In genomic region chr11:102309621-102310541, GRCh38 we compare ENCODE assay signal across 1 cellular context.
A peak's percentile ranks its signal among the peaks of the same experiment; 100 is the strongest.
TF ChIP-seq lines count a peak whose summit lies in the region.

No MANE protein-coding gene starts in this region.

TF ChIP-seq in K562, 482 proteins besides CTCF, POLR2A, EP300 and RAD21:
- TF ChIP-seq IRF9 (tag; IDR thresholded peaks at IDR 0.05) (peak; percentile 58; the same call in 1 of the 2 replicates), CEBPB (tag; IDR thresholded peaks at IDR 0.05) (peak; percentile 96), CTCFL (IDR thresholded peaks at IDR 0.05; ENCODE audit: borderline replicate concordance, insufficient read depth, low read depth, low read length, poor library complexity, severe bottlenecking) (peak; percentile 62), CEBPG (CRISPR knock-in tag; IDR thresholded peaks at IDR 0.05) (peak; percentile 80), CEBPG (tag; conservative IDR thresholded peaks at IDR 0.05 in 1 of 2, IDR thresholded peaks at IDR 0.05 in 1 of 2) (peak; percentile 56 to 97), ZNF217 (CRISPR knock-in tag; IDR thresholded peaks at IDR 0.05) (no peak)
